ENCODE assay signal across 23 cellular contexts in the genomic region with DNA sequence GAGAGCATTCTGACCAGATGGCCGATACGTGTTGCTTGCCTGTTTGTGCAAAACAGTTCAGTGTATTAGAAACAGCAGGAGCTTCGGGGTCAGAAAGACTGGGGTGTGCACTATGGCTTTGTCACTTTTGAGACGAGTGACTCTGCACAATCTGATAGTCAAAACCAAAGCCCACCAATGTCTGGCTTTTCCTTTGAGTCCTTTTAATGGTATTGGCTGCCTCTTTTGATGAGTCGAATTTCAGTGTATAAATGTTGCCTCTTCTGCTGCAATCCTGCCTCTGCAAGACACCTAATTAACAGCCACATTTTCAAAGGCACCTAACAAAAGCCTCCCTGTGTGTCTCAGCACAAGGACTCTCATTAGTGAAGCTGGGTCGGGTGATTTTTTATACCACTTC.
DNase-seq lines count a peak whose midpoint lies in the region; ATAC-seq and TF ChIP-seq lines count a peak whose summit lies in the region.
"Had no signal": no experiment of that assay in that cellular context is flagged by ENCODE, and none has a peak within 500 bp of the region (broad histone marks: within the 10 kb centered on the region; RNA-seq: fewer than 3 reads in every experiment).

No MANE protein-coding gene starts in this region.

- H3K4me1 Mint-ChIP-seq in type B pancreatic cell (ENCODE audit: unreplicated experiment): peaks cover 5% of the 10 kb centered on the region
- no peaks in the 10 kb centered on the region for H3K4me1 Mint-ChIP-seq in activated CD4-positive, alpha-beta T cell treated with anti-CD3 and anti-CD28 coated beads for 36 hours
- H3K4me1 Mint-ChIP-seq: activated naive CD4-positive, alpha-beta T cell treated with anti-CD3 and anti-CD28 coated beads, Interleukin-2, amount 50 U/mL, for 24 hours had no signal

- no peak for TF ChIP-seq CTCF in type B pancreatic cell (conservative IDR thresholded peaks at IDR 0.05)

- DNase-seq in NCI-H1417 treated with DMSO at 0.1 percent for 48 hours (lab: John Stamatoyannopoulos, UW) (peak; percentile 31), NCI-H2196 treated with DMSO at 0.1 percent for 48 hours (lab: John Stamatoyannopoulos, UW; ENCODE audit: unreplicated experiment) (peak; percentile 45), cerebellar cortex (ENCODE audit: low spot score) (peak; percentile 1), type B pancreatic cell (ENCODE audit: extremely low spot score, unreplicated experiment) (no peak), GOT3 (lab: John Stamatoyannopoulos, UW) (no peak)
- DNase-seq in activated CD4-positive, alpha-beta T cell treated with anti-CD3 and anti-CD28 coated beads for 36 hours: no peak
- DNase-seq in stimulated activated naive CD4-positive, alpha-beta T cell (lab: John Stamatoyannopoulos, UW): no peak
- DNase-seq: activated CD4-positive, alpha-beta T cell treated with anti-CD3 and anti-CD28 coated beads for 48 hours; amniotic stem cell; Caco-2; cerebellar nuclear complex; IMR-90; MV-4-11; NCI-H2107; NCI-H82; stimulated activated CD4-positive, alpha-beta T cell treated with anti-CD3 and anti-CD28 coated beads, Interleukin-4, amount 100 ng/mL, for 24 hours; T1000 had no signal

- H3K36me3 Mint-ChIP-seq in type B pancreatic cell: no peaks in the 10 kb centered on the region
- no peaks in the 10 kb centered on the region for H3K36me3 Mint-ChIP-seq in activated CD4-positive, alpha-beta T cell treated with anti-CD3 and anti-CD28 coated beads for 36 hours (ENCODE audit: low read depth)
- H3K36me3 Mint-ChIP-seq: activated naive CD4-positive, alpha-beta T cell treated with anti-CD3 and anti-CD28 coated beads, Interleukin-2, amount 50 U/mL, for 24 hours; brain; natural killer cell treated with Interleukin-12 subunit alpha and Interleukin-12 subunit beta and Interleukin-15 and Interleukin-18, amount 100 ng/mL, for 72 hours had no signal

- peak overlapping the region; percentile 73 for H3K27ac Mint-ChIP-seq in type B pancreatic cell
- no peak overlapping the region for H3K27ac Mint-ChIP-seq in activated CD4-positive, alpha-beta T cell treated with anti-CD3 and anti-CD28 coated beads for 36 hours
- H3K27ac Mint-ChIP-seq: activated naive CD4-positive, alpha-beta T cell treated with anti-CD3 and anti-CD28 coated beads, Interleukin-2, amount 50 U/mL, for 24 hours; activated T-helper 2 cell treated with anti-CD3 and anti-CD28 coated beads, Interferon-gamma antibody, Interleukin-2, Interleukin-4, amounts not matched to agents 10 μg/mL and 5 μg/mL and 100 μg/mL, durations not matched to agents 14 hours and 24 hours and 36 hours; natural killer cell treated with Interleukin-12 subunit alpha and Interleukin-12 subunit beta and Interleukin-15 and Interleukin-18, amount 100 ng/mL, for 72 hours had no signal

- CTCF ChIA-PET in activated CD4-positive, alpha-beta T cell treated with anti-CD3 and anti-CD28 coated beads for 36 hours (lab: Charles Lee): no interaction called here

- H3K9me3 Mint-ChIP-seq in type B pancreatic cell: peaks cover 3% of the 10 kb centered on the region
- peaks cover 6% of the 10 kb centered on the region for H3K9me3 Mint-ChIP-seq in activated CD4-positive, alpha-beta T cell treated with anti-CD3 and anti-CD28 coated beads for 36 hours (ENCODE audit: low read depth)
- H3K9me3 Mint-ChIP-seq: natural killer cell treated with Interleukin-12 subunit alpha and Interleukin-12 subunit beta and Interleukin-15 and Interleukin-18, amount 100 ng/mL, for 72 hours had no signal

- H3K27me3 Mint-ChIP-seq in type B pancreatic cell: no peaks in the 10 kb centered on the region
- peaks cover 6% of the 10 kb centered on the region for H3K27me3 Mint-ChIP-seq in activated CD4-positive, alpha-beta T cell treated with anti-CD3 and anti-CD28 coated beads for 36 hours
- H3K27me3 Mint-ChIP-seq: activated naive CD4-positive, alpha-beta T cell treated with anti-CD3 and anti-CD28 coated beads, Interleukin-2, amount 50 U/mL, for 24 hours had no signal

- intact Hi-C loops in activated CD4-positive, alpha-beta T cell treated with anti-CD3 and anti-CD28 coated beads for 36 hours (cut with DNase I, micrococcal nuclease): no loop called here

- POLR2A ChIA-PET in activated CD4-positive, alpha-beta T cell treated with anti-CD3 and anti-CD28 coated beads for 36 hours (lab: Charles Lee): no interaction called here

- no peak for ATAC-seq in activated CD4-positive, alpha-beta T cell treated with anti-CD3 and anti-CD28 coated beads for 36 hours
- ATAC-seq: gastroesophageal sphincter; mucosa of descending colon; natural killer cell treated with Interleukin-12 subunit alpha and Interleukin-12 subunit beta and Interleukin-15 and Interleukin-18, amount 100 ng/mL, for 72 hours had no signal

- H3K4me3 Mint-ChIP-seq in type B pancreatic cell: no peak overlapping the region
- H3K4me3 Mint-ChIP-seq in activated CD4-positive, alpha-beta T cell treated with anti-CD3 and anti-CD28 coated beads for 36 hours: no peak overlapping the region
- H3K4me3 Mint-ChIP-seq: activated naive CD4-positive, alpha-beta T cell treated with anti-CD3 and anti-CD28 coated beads, Interleukin-2, amount 50 U/mL, for 24 hours; natural killer cell treated with Interleukin-12 subunit alpha and Interleukin-12 subunit beta and Interleukin-15 and Interleukin-18, amount 100 ng/mL, for 72 hours had no signal

Comparison
In these comparisons a context has a peak if more than half of its experiments do, and no peak if none do; other contexts are left out.
1. DNase-seq: peak in NCI-H1417 treated with DMSO at 0.1 percent for 48 hours (single experiment), NCI-H2196 treated with DMSO at 0.1 percent for 48 hours (single experiment) and cerebellar cortex (single experiment); none in type B pancreatic cell (single experiment), GOT3 (single experiment), activated CD4-positive, alpha-beta T cell treated with anti-CD3 and anti-CD28 coated beads for 36 hours (single experiment) and stimulated activated naive CD4-positive, alpha-beta T cell (0 of 6).